Comparison of ENCODE assay signal across 8 cellular contexts in genomic region chr17:67477687-67478086, GRCh38.
DNase-seq lines count a peak whose midpoint lies in the region; ATAC-seq and TF ChIP-seq lines count a peak whose summit lies in the region.

No MANE protein-coding gene starts in this region.

- no peaks in the 10 kb centered on the region for H3K36me3 Mint-ChIP-seq in GM23338 (ENCODE audit: low read depth)

- no peaks in the 10 kb centered on the region for H3K27me3 ChIP-seq in GM23338 (ENCODE audit: insufficient read depth)
- H3K27me3 ChIP-seq in WERI-Rb-1 (ENCODE audit: insufficient read depth, low read depth, severe bottlenecking) = no peaks in the 10 kb centered on the region
- no peaks in the 10 kb centered on the region for H3K27me3 ChIP-seq in ascending aorta

- H3K36me3 ChIP-seq in GM23338 (ENCODE audit: insufficient read depth) = no peaks in the 10 kb centered on the region
- H3K36me3 ChIP-seq in WERI-Rb-1 = no peaks in the 10 kb centered on the region
- H3K36me3 ChIP-seq in ascending aorta = no peaks in the 10 kb centered on the region

- no peak for ATAC-seq in GM23338

- peak overlapping the region; percentile 43; the same call in 1 of the 2 replicates for H3K27ac ChIP-seq in GM23338 (ENCODE audit: low read depth)
- no peak overlapping the region for H3K27ac ChIP-seq in WERI-Rb-1
- peak overlapping the region in 1 of 2 donors; percentile 33 for H3K27ac ChIP-seq in ascending aorta

- no peak overlapping the region for H3K4me3 Mint-ChIP-seq in GM23338

- DNase-seq in GM23338 (ENCODE audit: low spot score) (no peak), NCI-H510A (lab: John Stamatoyannopoulos, UW) (no peak), NOMO-1 treated with DMSO at 0.1 percent for 48 hours (lab: John Stamatoyannopoulos, UW; ENCODE audit: unreplicated experiment) (no peak), WERI-Rb-1 (no peak), ascending aorta (ENCODE audit: low spot score in 2 of 2) (no peak)
- DNase-seq in activated CD4-positive, alpha-beta T cell treated with anti-CD3 and anti-CD28 coated beads, Interleukin-2, amount 50 U/mL, for 4 hours = peak; percentile 40 to 47
- peak; percentile 36 for DNase-seq in effector CD4-positive, alpha-beta T cell
- DNase-seq in stimulated activated CD4-positive, alpha-beta T cell treated with anti-CD3 and anti-CD28 coated beads, Interleukin-2, amount 100 ng/mL, for 4 hours (ENCODE audit: low read depth) = peak; percentile 46

- H3K9me3 ChIP-seq in WERI-Rb-1 (ENCODE audit: severe bottlenecking) (no peaks in the 10 kb centered on the region), ascending aorta (no peaks in the 10 kb centered on the region)

- peaks cover 4% of the 10 kb centered on the region; the same call in 1 of the 2 replicates for H4K20me1 ChIP-seq in GM23338 (replicated peaks; ENCODE audit: insufficient read depth)

- intact Hi-C loops in ascending aorta (cut with DNase I) = no loop called here

- no peak overlapping the region for H2AFZ ChIP-seq in GM23338

- no peaks in the 10 kb centered on the region for H3K9me2 ChIP-seq in GM23338 (ENCODE audit: insufficient read depth)

- H3K4me3 ChIP-seq in GM23338 = no peak overlapping the region
- H3K4me3 ChIP-seq in WERI-Rb-1 (ENCODE audit: low read depth, low read length) = no peak overlapping the region
- H3K4me3 ChIP-seq in ascending aorta = no peak overlapping the region

- no peak overlapping the region for H3K27ac Mint-ChIP-seq in GM23338

- TF ChIP-seq CTCF in GM23338 (conservative IDR thresholded peaks at IDR 0.05; ENCODE audit: low read depth in 2 of 2) (no peak), WERI-Rb-1 (IDR thresholded peaks at IDR 0.05; ENCODE audit: low read depth, low read length) (no peak), ascending aorta (IDR thresholded peaks at IDR 0.05) (no peak)

- no peaks in the 10 kb centered on the region for H3K9me3 Mint-ChIP-seq in GM23338

- H3K4me1 ChIP-seq in GM23338 (ENCODE audit: insufficient read depth) = peaks cover 28% of the 10 kb centered on the region
- H3K4me1 ChIP-seq in ascending aorta = peaks cover 0 to 4% of the 10 kb centered on the region in 2 donors

- H3F3A ChIP-seq in GM23338 (replicated peaks; ENCODE audit: low read depth) = peaks cover 4% of the 10 kb centered on the region; the same call in 1 of the 2 replicates

- H3K79me2 ChIP-seq in GM23338 (replicated peaks; ENCODE audit: insufficient read depth) = peaks cover 83% of the 10 kb centered on the region

- no peak overlapping the region for H3K4me2 ChIP-seq in GM23338

- H3K27me3 Mint-ChIP-seq in GM23338 (ENCODE audit: insufficient read depth, low read depth, poor library complexity) = peaks cover 10% of the 10 kb centered on the region

- H3K4me1 Mint-ChIP-seq in GM23338 = peaks cover 56% of the 10 kb centered on the region

TF ChIP-seq in GM23338, 12 proteins besides CTCF, POLR2A, EP300 and RAD21:
- TF ChIP-seq REST (IDR thresholded peaks at IDR 0.05; ENCODE audit: unreplicated experiment) (no peak), EZH2phosphoT487 (IDR thresholded peaks at IDR 0.05; ENCODE audit: unreplicated experiment) (no peak), NANOG (IDR thresholded peaks at IDR 0.05; ENCODE audit: borderline replicate concordance) (no peak), ZNF462 (CRISPR knock-in tag; IDR thresholded peaks at IDR 0.05) (no peak)

Comparison
In these comparisons a context has a peak if more than half of its experiments do, and no peak if none do; other contexts are left out.
1. DNase-seq: peak in activated CD4-positive, alpha-beta T cell treated with anti-CD3 and anti-CD28 coated beads, Interleukin-2, amount 50 U/mL, for 4 hours (2 of 2), effector CD4-positive, alpha-beta T cell (single experiment) and stimulated activated CD4-positive, alpha-beta T cell treated with anti-CD3 and anti-CD28 coated beads, Interleukin-2, amount 100 ng/mL, for 4 hours (single experiment); none in GM23338 (single experiment), NCI-H510A (single experiment), NOMO-1 treated with DMSO at 0.1 percent for 48 hours (single experiment), WERI-Rb-1 (single experiment) and ascending aorta (0 of 2).